Comparison of ENCODE assay signal across 8 cellular contexts in genomic region chr3:49929333-49930240, GRCh38. TPM values are rescaled to one million over a fixed set of nuclear protein-coding genes. Genes with fewer than 3 reads are reported as not detected.
DNase-seq lines count a peak whose midpoint lies in the region; ATAC-seq, FAIRE-seq and TF ChIP-seq lines count a peak whose summit lies in the region.

Gene MON1A (minus strand): TSS chr3:49929811. CDS start chr3:49913346, 16,465 bp downstream.

- TF ChIP-seq CTCF in OCI-LY1 (IDR thresholded peaks at IDR 0.05; ENCODE audit: low read length), result peak; percentile 43; the same call in 1 of the 2 replicates

- FAIRE-seq in HTR-8/SVneo (lab: Jason Lieb, UNC), result no peak

- H3K27ac ChIP-seq in OCI-LY1 (ENCODE audit: low read depth, low read length, poor library complexity, severe bottlenecking), result peak within 1 kb of the TSS; percentile 59

- peak; percentile 84 for ATAC-seq in GM21367 (IDR thresholded peaks at IDR 0.05; ENCODE audit: unreplicated experiment)

- no peaks in the 10 kb centered on the region for H3F3A ChIP-seq in OCI-LY1 (ENCODE audit: insufficient read depth, low read length)

- no peaks in the 10 kb centered on the region for H4K20me1 ChIP-seq in OCI-LY1 (ENCODE audit: insufficient read depth, low read length)

- H3K9me3 ChIP-seq in OCI-LY1 (ENCODE audit: low read length) (no peaks in the 10 kb centered on the region), mononuclear cell (ENCODE audit: low read depth, low read length) (no peaks in the 10 kb centered on the region)

- DNase-seq in DMS 273 (lab: John Stamatoyannopoulos, UW; ENCODE audit: unreplicated experiment) (peak; percentile 93), HTR-8/SVneo (ENCODE audit: insufficient read length, low spot score) (peak; percentile 89), activated T-cell treated with anti-CD3 and anti-CD28 coated beads for 1 hour (ENCODE audit: low read depth) (peak; percentile 83), epidermal melanocyte (ENCODE audit: insufficient read length, low spot score) (peak; percentile 67)
- peak; percentile 68 for DNase-seq in stimulated activated CD8-positive, alpha-beta memory T cell treated with anti-CD3 and anti-CD28 coated beads, Interleukin-4, amount 100 ng/mL, for 1 hour (ENCODE audit: low read depth in 2 of 2, low spot score in 1 of 2)

- H3K4me3 ChIP-seq in OCI-LY1 (ENCODE audit: low read depth, low read length, poor library complexity, severe bottlenecking) (peak within 1 kb of the TSS; percentile 83), mononuclear cell (ENCODE audit: low read length) (peak within 1 kb of the TSS; percentile 82)

- H3K79me2 ChIP-seq in OCI-LY1 (ENCODE audit: insufficient read depth, low read length), result no peaks in the 10 kb centered on the region

- peak within 1 kb of the TSS; percentile 88 for H2AFZ ChIP-seq in OCI-LY1 (ENCODE audit: low read length)

- H3K9me2 ChIP-seq in OCI-LY1 (ENCODE audit: low read depth, low read length), result no peaks in the 10 kb centered on the region

- no peaks in the 10 kb centered on the region for H3K36me3 ChIP-seq in OCI-LY1 (ENCODE audit: insufficient read depth, low read length)

- H3K27me3 ChIP-seq in OCI-LY1 (ENCODE audit: insufficient read depth, low read length) (no peaks in the 10 kb centered on the region), mononuclear cell (ENCODE audit: insufficient read depth, low read length) (no peaks in the 10 kb centered on the region)

- peak within 1 kb of the TSS; percentile 78 for H3K9ac ChIP-seq in OCI-LY1 (ENCODE audit: low read length)

- H3K4me2 ChIP-seq in OCI-LY1 (ENCODE audit: low read length), result peak within 1 kb of the TSS; percentile 95

- peaks cover 30% of the 10 kb centered on the region for H3K4me1 ChIP-seq in OCI-LY1 (ENCODE audit: insufficient read depth, low read length, severe bottlenecking)
- peaks cover 21% of the 10 kb centered on the region for H3K4me1 ChIP-seq in mononuclear cell (ENCODE audit: insufficient read depth, low read length)

RNA-seq across cellular contexts. Expression of gene MON1A, which starts in this region (rescaled TPM):
- total RNA-seq in mononuclear cell, result 0.73 TPM

Comparison
In these comparisons a context has a peak if more than half of its experiments do, and no peak if none do; other contexts are left out.
1. Peak in every context shown above with its lines: DNase-seq, ATAC-seq, H3K4me3 ChIP-seq and H3K27ac ChIP-seq.